Comparison of ENCODE assay signal across 23 cellular contexts in the genomic region with DNA sequence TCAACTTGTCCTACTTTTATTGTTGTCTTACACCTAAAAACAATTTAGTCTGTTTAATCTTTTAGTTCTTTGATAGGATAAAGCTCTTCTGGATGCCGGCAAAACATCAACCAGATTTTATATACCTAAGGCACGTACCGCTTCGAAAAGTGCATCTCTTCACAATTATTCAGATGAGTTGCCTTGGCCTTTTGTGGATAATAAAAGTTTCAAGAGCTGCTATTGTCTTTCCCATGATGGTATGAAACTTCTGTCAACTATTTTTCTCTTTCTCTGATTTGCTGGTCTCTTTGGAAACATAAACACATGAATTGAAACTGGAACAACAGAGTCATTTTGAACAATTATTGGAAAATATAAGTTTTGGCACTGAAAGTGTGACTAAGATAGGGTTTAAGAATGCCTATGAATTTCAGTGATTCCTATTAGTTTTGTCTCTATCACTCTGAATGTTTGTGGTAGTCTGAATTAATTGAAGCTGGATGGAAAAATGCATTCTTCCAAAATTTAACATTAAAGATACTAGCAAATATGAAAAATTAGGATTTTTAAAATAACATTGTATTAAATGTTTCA.
"Had no signal": no experiment of that assay in that cellular context is flagged by ENCODE, and none has a peak within 500 bp of the region (broad histone marks: within the 10 kb centered on the region; RNA-seq: fewer than 3 reads in every experiment).

No MANE protein-coding gene starts in this region.

- H3K4me1 ChIP-seq: ascending aorta, parathyroid adenoma, tibial artery had no signal

- H3K9me3 ChIP-seq: ascending aorta, neutrophil, tibial artery had no signal

- H3K27ac ChIP-seq: ascending aorta, coronary artery, neutrophil, parathyroid adenoma, SK-N-MC, tibial artery had no signal

- H3K4me1 Mint-ChIP-seq: activated B cell treated with CpG ODN at 0.5 μM for 24 hours; central memory CD8-positive, alpha-beta T cell; stimulated activated memory B cell treated with anti-CD40 and anti-IgM and Interleukin-4, amounts not matched to agents 10 μg/mL and 1 μg/mL and 100 μg/mL, for 72 hours had no signal

- H3K9me3 Mint-ChIP-seq: activated B cell treated with CpG ODN at 0.5 μM for 24 hours; central memory CD8-positive, alpha-beta T cell; stimulated activated memory B cell treated with anti-CD40 and anti-IgM and Interleukin-4, amounts not matched to agents 10 μg/mL and 1 μg/mL and 100 μg/mL, for 72 hours had no signal

- ATAC-seq: left cardiac atrium; naive thymus-derived CD4-positive, alpha-beta T cell; sciatic nerve; stimulated activated memory B cell treated with anti-CD40 and anti-IgM and Interleukin-4, amounts not matched to agents 10 μg/mL and 1 μg/mL and 100 μg/mL, for 72 hours had no signal

- H3K27me3 Mint-ChIP-seq: activated B cell treated with CpG ODN at 0.5 μM for 24 hours; central memory CD8-positive, alpha-beta T cell; naive thymus-derived CD4-positive, alpha-beta T cell had no signal

- H3K27ac Mint-ChIP-seq: activated B cell treated with CpG ODN at 0.5 μM for 24 hours; stimulated activated memory B cell treated with anti-CD40 and anti-IgM and Interleukin-4, amounts not matched to agents 10 μg/mL and 1 μg/mL and 100 μg/mL, for 72 hours had no signal

- H3K36me3 Mint-ChIP-seq: stimulated activated memory B cell treated with anti-CD40 and anti-IgM and Interleukin-4, amounts not matched to agents 10 μg/mL and 1 μg/mL and 100 μg/mL, for 72 hours had no signal

- H3K27me3 ChIP-seq: ascending aorta, neutrophil, tibial artery had no signal

- H3K4me3 ChIP-seq: ascending aorta, coronary artery, SK-N-MC, smooth muscle cell, tibial artery had no signal

- H3K4me3 Mint-ChIP-seq: activated B cell treated with CpG ODN at 0.5 μM for 24 hours; central memory CD8-positive, alpha-beta T cell; stimulated activated memory B cell treated with anti-CD40 and anti-IgM and Interleukin-4, amounts not matched to agents 10 μg/mL and 1 μg/mL and 100 μg/mL, for 72 hours had no signal

- H3K36me3 ChIP-seq: ascending aorta, neutrophil, tibial artery had no signal

- H3K9ac ChIP-seq: parathyroid adenoma had no signal

- DNase-seq: activated B cell treated with CpG ODN at 0.5 μM for 24 hours; activated gamma-delta T cell; erythroblast; foreskin melanocyte; glutamatergic neuron; hippocampal formation; left cardiac atrium; mesenchymal stem cell; naive thymus-derived CD4-positive, alpha-beta T cell; SHP77; stimulated activated CD4-positive, alpha-beta T cell treated with anti-CD3 and anti-CD28 coated beads, Interleukin-4, amount 100 ng/mL, for 24 hours; substantia nigra; T-helper 9 cell; tibial artery had no signal
